Comparison of ENCODE assay signal across 11 cellular contexts in the genomic region with DNA sequence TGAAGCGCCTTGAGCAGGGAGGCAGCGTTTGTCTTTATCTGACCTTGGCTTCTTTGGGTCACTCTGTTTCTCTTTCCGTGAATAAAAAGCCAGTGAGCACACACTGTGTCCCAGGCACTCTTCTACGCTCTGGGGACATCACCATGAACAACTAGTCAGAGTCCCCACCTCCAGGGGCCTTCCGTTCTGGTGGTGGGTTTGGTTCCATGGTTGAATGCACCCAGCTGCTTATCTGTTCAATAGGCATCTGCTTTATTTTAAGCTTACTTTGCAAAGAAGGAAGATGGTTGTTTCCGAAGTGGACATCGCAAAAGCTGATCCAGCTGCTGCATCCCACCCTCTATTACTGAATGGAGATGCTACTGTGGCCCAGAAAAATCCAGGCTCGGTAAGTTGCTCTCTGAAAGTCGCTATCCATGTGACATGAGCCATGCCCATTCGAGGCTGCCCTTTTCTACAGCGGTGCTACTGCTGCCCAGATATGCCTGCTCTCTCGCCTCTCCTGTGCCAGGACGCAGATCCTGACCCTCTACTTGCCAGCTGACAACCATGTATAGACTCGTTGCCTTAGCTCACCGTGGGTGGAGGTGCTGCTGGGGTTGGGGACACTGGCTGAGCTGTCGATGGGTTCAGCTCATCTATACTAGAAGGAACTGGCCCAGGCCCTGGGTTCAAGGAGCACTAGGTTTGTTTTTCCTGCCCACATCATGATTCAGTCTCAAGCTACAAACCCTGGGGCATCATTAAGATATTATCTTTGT. TPM values are rescaled to one million over a fixed set of nuclear protein-coding genes. Genes with fewer than 3 reads are reported as not detected.
A peak's percentile ranks its signal among the peaks of the same experiment; 100 is the strongest.
DNase-seq lines count a peak whose midpoint lies in the region; ATAC-seq and TF ChIP-seq lines count a peak whose summit lies in the region.
"Had no signal": no experiment of that assay in that cellular context is flagged by ENCODE, and none has a peak within 500 bp of the region (broad histone marks: within the 10 kb centered on the region; RNA-seq: fewer than 3 reads in every experiment).

No MANE protein-coding gene starts in this region.

- peak overlapping the region; percentile 67 to 83 (median 81) for H3K27ac ChIP-seq in transverse colon

- no peak overlapping the region for H3K4me3 ChIP-seq in transverse colon

- ATAC-seq in GM21825 (IDR thresholded peaks at IDR 0.05; ENCODE audit: unreplicated experiment) (peak; percentile 81), HG03457 (IDR thresholded peaks at IDR 0.05; ENCODE audit: unreplicated experiment) (peak; percentile 68), T-cell (replicated peaks in 1 of 4) (no peak)

- TF ChIP-seq EP300 in transverse colon (IDR thresholded peaks at IDR 0.05; ENCODE audit: low read depth), result no peak

- H3K27me3 ChIP-seq in transverse colon, result no peaks in the 10 kb centered on the region

- H3K9me3 ChIP-seq in transverse colon, result peaks cover 0 to 7% of the 10 kb centered on the region in 2 donors

- 79 to 100% methylated on average over 2 to 16 of the region's 16 CpGs for WGBS in transverse colon (ENCODE audit: low coverage in 1 of 2), 2 donors

- DNase-seq in activated CD8-positive, alpha-beta memory T cell treated with anti-CD3 and anti-CD28 coated beads for 24 hours, result peak; percentile 33
- DNase-seq in activated CD8-positive, alpha-beta memory T cell treated with anti-CD3 and anti-CD28 coated beads, Interleukin-2, amount 50 U/mL, for 4 hours, result no peak
- DNase-seq in transverse colon, result peak; percentile 61
- DNase-seq in T-cell, result no peak
- no peak for DNase-seq in NCI-H446 (lab: John Stamatoyannopoulos, UW)
- DNase-seq in activated naive CD4-positive, alpha-beta T cell (lab: John Stamatoyannopoulos, UW), result no peak
- DNase-seq: nephron progenitor cell had no signal

- no peak for TF ChIP-seq POLR2A in transverse colon (IDR thresholded peaks at IDR 0.05)

- H3K36me3 ChIP-seq in transverse colon, result peaks cover 0 to 29% (median 14%) of the 10 kb centered on the region in 4 donors

- no peaks in the 10 kb centered on the region for H3K27me3 Mint-ChIP-seq in T-cell
- H3K27me3 Mint-ChIP-seq: activated naive CD4-positive, alpha-beta T cell treated with anti-CD3 and anti-CD28 coated beads, Interleukin-2, amount 50 U/mL, for 24 hours had no signal

- TF ChIP-seq CTCF in transverse colon (IDR thresholded peaks at IDR 0.05), result no peak

- intact Hi-C loops in transverse colon (cut with DNase I; ENCODE audit: low total_unique reads), result no loop called here

- H3K9me3 Mint-ChIP-seq in T-cell, result no peaks in the 10 kb centered on the region
- H3K9me3 Mint-ChIP-seq: activated naive CD4-positive, alpha-beta T cell treated with anti-CD3 and anti-CD28 coated beads, Interleukin-2, amount 50 U/mL, for 24 hours had no signal

- H3K27ac Mint-ChIP-seq in T-cell, result peak overlapping the region in 1 of 2 donors; percentile 39
- H3K27ac Mint-ChIP-seq: activated naive CD4-positive, alpha-beta T cell treated with anti-CD3 and anti-CD28 coated beads, Interleukin-2, amount 50 U/mL, for 24 hours; T-helper 1 cell treated with Interleukin-12 subunit alpha and Interleukin-12 subunit beta and Interleukin-4 antibody, amounts not matched to agents 30 μg/mL and 1 μg/mL, for 36 hours had no signal

- H3K4me3 Mint-ChIP-seq in T-cell, result no peak overlapping the region
- H3K4me3 Mint-ChIP-seq: activated naive CD4-positive, alpha-beta T cell treated with anti-CD3 and anti-CD28 coated beads, Interleukin-2, amount 50 U/mL, for 24 hours; nephron progenitor cell had no signal

- peaks cover 21 to 63% (median 60%) of the 10 kb centered on the region in 3 donors for H3K4me1 Mint-ChIP-seq in T-cell
- H3K4me1 Mint-ChIP-seq: nephron progenitor cell had no signal

- H3K36me3 Mint-ChIP-seq in T-cell, result peaks cover 85% of the 10 kb centered on the region

- peaks cover 1 to 37% (median 11%) of the 10 kb centered on the region in 4 donors for H3K4me1 ChIP-seq in transverse colon

- CTCF ChIA-PET in T-cell (lab: Charles Lee), result no interaction called here

- in situ Hi-C loops in transverse colon (cut with MboI; ENCODE audit: low pct_ligation_motif_present in 1 of 4, low pct_unique_long_range_greater_than_20kb in 1 of 4, low sequenced_read_pairs in 3 of 4), result no loop called here

- POLR2A ChIA-PET in T-cell (lab: Charles Lee), result no interaction called here

RNA-seq across cellular contexts. Expression of a gene that starts 5.9 kb away (rescaled TPM):
- total RNA-seq in transverse colon (10 to 100 TPM; 27.3 to 82.2 (median 61.9) TPM), T-cell (10 to 100 TPM; 55.2 to 82.5 (median 68.7) TPM)

Comparison
In these comparisons a context has a peak if more than half of its experiments do, and no peak if none do; other contexts are left out.
1. DNase-seq: peak in activated CD8-positive, alpha-beta memory T cell treated with anti-CD3 and anti-CD28 coated beads for 24 hours (single experiment) and transverse colon (single experiment); none in activated CD8-positive, alpha-beta memory T cell treated with anti-CD3 and anti-CD28 coated beads, Interleukin-2, amount 50 U/mL, for 4 hours (single experiment), T-cell (0 of 34), NCI-H446 (0 of 2) and activated naive CD4-positive, alpha-beta T cell (0 of 4).
2. ATAC-seq: peak in GM21825 (single experiment) and HG03457 (single experiment); none in T-cell (0 of 4).